ENCODE assay signal across 18 cellular contexts in genomic region chr19:16579381-16579780, GRCh38. TPM values are rescaled to one million over a fixed set of nuclear protein-coding genes. Genes with fewer than 3 reads are reported as not detected.
A peak's percentile ranks its signal among the peaks of the same experiment; 100 is the strongest.
DNase-seq lines count a peak whose midpoint lies in the region; ATAC-seq and TF ChIP-seq lines count a peak whose summit lies in the region.
"Had no signal": no experiment of that assay in that cellular context is flagged by ENCODE, and none has a peak within 500 bp of the region (broad histone marks: within the 10 kb centered on the region; RNA-seq: fewer than 3 reads in every experiment).

No MANE protein-coding gene starts in this region.

- H3K27ac Mint-ChIP-seq in activated CD4-positive, alpha-beta T cell treated with anti-CD3 and anti-CD28 coated beads for 36 hours = peak overlapping the region; percentile 72

- H3K27me3 Mint-ChIP-seq in activated CD4-positive, alpha-beta T cell treated with anti-CD3 and anti-CD28 coated beads for 36 hours = no peaks in the 10 kb centered on the region
- H3K27me3 Mint-ChIP-seq: effector memory CD8-positive, alpha-beta T cell had no signal

- peaks cover 12% of the 10 kb centered on the region for H3K36me3 Mint-ChIP-seq in activated CD4-positive, alpha-beta T cell treated with anti-CD3 and anti-CD28 coated beads for 36 hours (ENCODE audit: low read depth)

- H3K9me3 Mint-ChIP-seq in activated CD4-positive, alpha-beta T cell treated with anti-CD3 and anti-CD28 coated beads for 36 hours (ENCODE audit: low read depth) = no peaks in the 10 kb centered on the region
- H3K9me3 Mint-ChIP-seq: effector memory CD8-positive, alpha-beta T cell; H9 had no signal

- no peak overlapping the region for H3K4me2 ChIP-seq in Karpas-422 (ENCODE audit: low read depth, low read length, poor library complexity, severe bottlenecking)

- H2AFZ ChIP-seq in Karpas-422 (ENCODE audit: low read length) = no peak overlapping the region

- POLR2A ChIA-PET in activated CD4-positive, alpha-beta T cell treated with anti-CD3 and anti-CD28 coated beads for 36 hours (lab: Charles Lee) = no interaction called here

- H3K27ac ChIP-seq in Karpas-422 (ENCODE audit: low read length) = peak overlapping the region; percentile 20; the same call in 1 of the 2 replicates
- H3K27ac ChIP-seq in breast epithelium = peak overlapping the region; percentile 17 to 52
- peak overlapping the region; percentile 93 for H3K27ac ChIP-seq in psoas muscle
- H3K27ac ChIP-seq: cardiac muscle cell, uterus had no signal

- peaks cover 45% of the 10 kb centered on the region for H3K4me1 Mint-ChIP-seq in activated CD4-positive, alpha-beta T cell treated with anti-CD3 and anti-CD28 coated beads for 36 hours

- peaks cover 88% of the 10 kb centered on the region for H3K79me2 ChIP-seq in Karpas-422 (ENCODE audit: low read length)

- H3K4me1 ChIP-seq in Karpas-422 (ENCODE audit: low read length) (peaks cover 42% of the 10 kb centered on the region), breast epithelium (peaks cover 15 to 17% of the 10 kb centered on the region in 2 donors), psoas muscle (peaks cover 84% of the 10 kb centered on the region)

- intact Hi-C loops in activated CD4-positive, alpha-beta T cell treated with anti-CD3 and anti-CD28 coated beads for 36 hours (cut with DNase I, micrococcal nuclease) = no loop called here
- intact Hi-C loops in breast epithelium (cut with DNase I; ENCODE audit: low total_unique reads) = no loop called here
- intact Hi-C loops in psoas muscle (cut with DNase I) = no loop called here
- intact Hi-C loops in Right ventricle myocardium superior (cut with DNase I) = loop anchor here (10.0 kb wide), 1 partner anchor 45 kb away; the partner anchor contains the start of gene MED26

- no peak overlapping the region for H3K4me3 ChIP-seq in Karpas-422 (ENCODE audit: low read length)
- H3K4me3 ChIP-seq in breast epithelium = no peak overlapping the region
- H3K4me3 ChIP-seq in psoas muscle = no peak overlapping the region
- H3K4me3 ChIP-seq: cardiac muscle cell, K562, uterus had no signal

- TF ChIP-seq CTCF in breast epithelium (IDR thresholded peaks at IDR 0.05) = no peak
- no peak for TF ChIP-seq CTCF in psoas muscle (IDR thresholded peaks at IDR 0.05)

- CTCF ChIA-PET in activated CD4-positive, alpha-beta T cell treated with anti-CD3 and anti-CD28 coated beads for 36 hours (lab: Charles Lee) = no interaction called here

- ATAC-seq in activated CD4-positive, alpha-beta T cell treated with anti-CD3 and anti-CD28 coated beads for 36 hours = no peak
- ATAC-seq in psoas muscle = no peak
- no peak for ATAC-seq in HG03196 (IDR thresholded peaks at IDR 0.05; ENCODE audit: unreplicated experiment)
- ATAC-seq in Right ventricle myocardium superior (ENCODE audit: poor library complexity) = no peak
- ATAC-seq: activated CD4-positive, CD25-positive, alpha-beta regulatory T cell treated with anti-CD3 and anti-CD28 coated beads, Interleukin-2, amount 50 U/mL, for 24 hours; effector memory CD8-positive, alpha-beta T cell; K562; right cardiac atrium had no signal

- H3K9ac ChIP-seq in Karpas-422 (ENCODE audit: low read length) = no peak overlapping the region

- no peaks in the 10 kb centered on the region for H3K9me2 ChIP-seq in Karpas-422 (replicated peaks; ENCODE audit: insufficient read depth, low read length)

- H3K9me3 ChIP-seq in Karpas-422 (ENCODE audit: low read length) (no peaks in the 10 kb centered on the region), breast epithelium (no peaks in the 10 kb centered on the region), psoas muscle (no peaks in the 10 kb centered on the region)
- H3K9me3 ChIP-seq: uterus had no signal

- H3K36me3 ChIP-seq in Karpas-422 (ENCODE audit: insufficient read depth, low read length) = no peaks in the 10 kb centered on the region
- H3K36me3 ChIP-seq in breast epithelium = no peaks in the 10 kb centered on the region
- peaks cover 2 to 43% of the 10 kb centered on the region in 2 donors for H3K36me3 ChIP-seq in psoas muscle (ENCODE audit: insufficient read depth in 1 of 2, low read depth in 1 of 2)
- H3K36me3 ChIP-seq: uterus had no signal

- no peak for DNase-seq in activated CD4-positive, alpha-beta T cell treated with anti-CD3 and anti-CD28 coated beads for 36 hours
- DNase-seq in activated CD4-positive, alpha-beta T cell treated with anti-CD3 and anti-CD28 coated beads, Interleukin-2, amount 50 U/mL, for 1 hour = no peak
- DNase-seq in Karpas-422 (no peak), breast epithelium (ENCODE audit: low spot score in 2 of 2) (no peak), psoas muscle (no peak), OCI-M1 (lab: John Stamatoyannopoulos, UW) (no peak), Right ventricle myocardium superior (no peak)
- DNase-seq: effector memory CD8-positive, alpha-beta T cell; H9; mesendoderm; NCI-H2171 treated with DMSO at 0.1 percent for 48 hours; RPMI8226; uterus had no signal

- WGBS in psoas muscle, 3 donors = 81 to 82% (median 81%) methylated on average over 4 of the region's 4 CpGs

- H3K27me3 ChIP-seq in Karpas-422 (ENCODE audit: low read length) = no peaks in the 10 kb centered on the region
- no peaks in the 10 kb centered on the region for H3K27me3 ChIP-seq in breast epithelium
- H3K27me3 ChIP-seq in psoas muscle (ENCODE audit: insufficient read depth in 3 of 3, low read length in 2 of 3) = no peaks in the 10 kb centered on the region
- H3K27me3 ChIP-seq: cardiac muscle cell, uterus had no signal

- peaks cover 14% of the 10 kb centered on the region for H4K20me1 ChIP-seq in Karpas-422 (ENCODE audit: insufficient read depth, low read depth, low read length)

- TF ChIP-seq POLR2A in breast epithelium (IDR thresholded peaks at IDR 0.05) = no peak

- H3K4me3 Mint-ChIP-seq in activated CD4-positive, alpha-beta T cell treated with anti-CD3 and anti-CD28 coated beads for 36 hours = no peak overlapping the region
- H3K4me3 Mint-ChIP-seq: effector memory CD8-positive, alpha-beta T cell; H9 had no signal

RNA-seq across cellular contexts. Expression of gene SLC35E1, which starts 7.2 kb away (rescaled TPM):
- 10 to 100 TPM; 51.5 to 72.1 TPM for total RNA-seq in activated CD4-positive, alpha-beta T cell treated with anti-CD3 and anti-CD28 coated beads for 36 hours
- 33.5 and 39.4 TPM in 2 replicates for total RNA-seq in Karpas-422 (2014; rRNA removed; shearing (Covaris generic); ENCODE audit: low replicate concordance)
- total RNA-seq in breast epithelium = 10 to 100 TPM; 33.0 to 44.9 (median 39.2) TPM
- 10 to 100 TPM; 25.6 to 40.7 (median 26.9) TPM for total RNA-seq in psoas muscle
- 10 to 100 TPM; 17.1 to 42.1 (median 32.8) TPM for polyA plus RNA-seq in psoas muscle
- total RNA-seq in Right ventricle myocardium superior = 20.8 TPM

RNA-seq across cellular contexts. Expression of gene CHERP, which starts 37.1 kb away (rescaled TPM):
- 10 to 100 TPM; 57.9 to 64.8 TPM for total RNA-seq in activated CD4-positive, alpha-beta T cell treated with anti-CD3 and anti-CD28 coated beads for 36 hours
- 5.9 and 14.9 TPM in 2 replicates for total RNA-seq in Karpas-422 (2014; rRNA removed; shearing (Covaris generic); ENCODE audit: low replicate concordance)
- total RNA-seq in breast epithelium (1 to 10 TPM; 6.7 to 9.2 (median 8.0) TPM), psoas muscle (10 to 100 TPM; 30.1 to 36.2 (median 33.5) TPM), Right ventricle myocardium superior (19.7 TPM)
- polyA plus RNA-seq in psoas muscle = 10 to 100 TPM; 17.0 to 28.1 (median 25.0) TPM

RNA-seq across cellular contexts. Expression of gene MED26, which starts 48.6 kb away (rescaled TPM):
- 10 to 100 TPM; 13.6 to 14.5 TPM for total RNA-seq in activated CD4-positive, alpha-beta T cell treated with anti-CD3 and anti-CD28 coated beads for 36 hours
- 15.0 and 23.7 TPM in 2 replicates for total RNA-seq in Karpas-422 (2014; rRNA removed; shearing (Covaris generic); ENCODE audit: low replicate concordance)
- total RNA-seq in breast epithelium (1 to 10 TPM; 5.6 to 10.0 (median 7.5) TPM), psoas muscle (1 to 10 TPM; 4.8 to 9.6 (median 5.5) TPM), Right ventricle myocardium superior (3.9 TPM)
- polyA plus RNA-seq in psoas muscle = 1 to 10 TPM; 5.1 to 8.7 (median 5.2) TPM

Comparison
In these comparisons a context has a peak if more than half of its experiments do, and no peak if none do; other contexts are left out.
1. H3K27ac ChIP-seq: peak in every context shown above with its lines; median percentile 93 in psoas muscle; 34 in breast epithelium; 20 in Karpas-422.